21 cellular contexts compared by ENCODE assay signal in genomic region chr2:46303822-46304221, GRCh38. TPM values are rescaled to one million over a fixed set of nuclear protein-coding genes. Genes with fewer than 3 reads are reported as not detected.
DNase-seq lines count a peak whose midpoint lies in the region; ATAC-seq and TF ChIP-seq lines count a peak whose summit lies in the region.
"Had no signal": no experiment of that assay in that cellular context is flagged by ENCODE, and none has a peak within 500 bp of the region (broad histone marks: within the 10 kb centered on the region; RNA-seq: fewer than 3 reads in every experiment).

No MANE protein-coding gene starts in this region.

- H3K27ac ChIP-seq in left ventricle myocardium inferior (replicated peaks) (peak overlapping the region; percentile 99), vagina (peak overlapping the region; percentile 3)
- H3K27ac ChIP-seq: skin epidermis had no signal

- TF ChIP-seq CTCF in left ventricle myocardium inferior (IDR thresholded peaks at IDR 0.05; ENCODE audit: borderline replicate concordance) (no peak), mucosa of descending colon (IDR thresholded peaks at IDR 0.05) (no peak), vagina (IDR thresholded peaks at IDR 0.05) (no peak), omental fat pad (IDR thresholded peaks at IDR 0.05) (no peak)

- H3K4me1 ChIP-seq in left ventricle myocardium inferior: peaks cover 98% of the 10 kb centered on the region
- H3K4me1 ChIP-seq in mucosa of descending colon (ENCODE audit: low read depth): peaks cover 63% of the 10 kb centered on the region
- H3K4me1 ChIP-seq in vagina: peaks cover 70% of the 10 kb centered on the region

- intact Hi-C loops in left ventricle myocardium inferior (cut with micrococcal nuclease): loop anchor here (5.0 kb wide), 1 partner anchor 48 kb away; no protein-coding TSS in a partner anchor
- intact Hi-C loops in cardiac septum (cut with DNase I): no loop called here
- intact Hi-C loops in mucosa of descending colon (cut with DNase I, micrococcal nuclease): loop anchor here in 1 of 2 donors (10.0 kb wide), 1 partner anchor 51 kb away; no protein-coding TSS in a partner anchor
- intact Hi-C loops in vagina (cut with DNase I): no loop called here

- H3K4me3 ChIP-seq in left ventricle myocardium inferior (peak overlapping the region; percentile 94), mucosa of descending colon (no peak overlapping the region), vagina (no peak overlapping the region)
- H3K4me3 ChIP-seq: skin epidermis, uterus had no signal

- DNase-seq in left ventricle myocardium inferior: no peak
- no peak for DNase-seq in cardiac septum (ENCODE audit: low spot score)
- peak; percentile 35 for DNase-seq in dermis blood vessel endothelial cell
- no peak for DNase-seq in mucosa of descending colon
- DNase-seq in vagina (ENCODE audit: extremely low spot score in 2 of 2): no peak
- no peak for DNase-seq in activated T-cell treated with anti-CD3 and anti-CD28 coated beads, Interleukin-2, amount 50 U/mL, for 48 hours
- DNase-seq in effector CD8-positive, alpha-beta T cell (lab: John Stamatoyannopoulos, UW): no peak
- no peak for DNase-seq in omental fat pad (ENCODE audit: low spot score)
- DNase-seq: ACHN; activated CD4-positive, CD25-positive, alpha-beta regulatory T cell treated with anti-CD3 and anti-CD28 coated beads, Interleukin-2, amount 50 U/mL, for 72 hours; activated T-cell treated with anti-CD3 and anti-CD28 coated beads, Interleukin-2, amount 50 U/mL, for 72 hours; DMS153; glutamatergic neuron; NCI-H146; NCI-H774; OCI-M1; posterior cingulate gyrus; stimulated activated CD4-positive, alpha-beta T cell treated with anti-CD3 and anti-CD28 coated beads, Interleukin-2, amount 100 ng/mL, for 48 hours; uterus had no signal

- no peak for TF ChIP-seq POLR2A in vagina (IDR thresholded peaks at IDR 0.05)

- peaks cover 3% of the 10 kb centered on the region for H3K36me3 ChIP-seq in left ventricle myocardium inferior
- H3K36me3 ChIP-seq in mucosa of descending colon (ENCODE audit: low read depth): no peaks in the 10 kb centered on the region
- no peaks in the 10 kb centered on the region for H3K36me3 ChIP-seq in vagina
- H3K36me3 ChIP-seq: uterus had no signal

- H3K9me3 ChIP-seq in left ventricle myocardium inferior (replicated peaks) (no peaks in the 10 kb centered on the region), mucosa of descending colon (no peaks in the 10 kb centered on the region), vagina (no peaks in the 10 kb centered on the region)
- H3K9me3 ChIP-seq: uterus had no signal

- ATAC-seq in mucosa of descending colon: peak; percentile 14
- no peak for ATAC-seq in omental fat pad (ENCODE audit: low FRiP score)
- ATAC-seq: activated T-cell treated with anti-CD3 and anti-CD28 coated beads, Interleukin-2, amount 50 U/mL, for 72 hours; HCT116 had no signal

- H3K27me3 ChIP-seq in left ventricle myocardium inferior (ENCODE audit: low read depth) (no peaks in the 10 kb centered on the region), vagina (no peaks in the 10 kb centered on the region)
- H3K27me3 ChIP-seq: uterus had no signal

RNA-seq across cellular contexts. Expression of gene EPAS1, which starts 6.6 kb away (rescaled TPM):
- total RNA-seq in left ventricle myocardium inferior (205 TPM), cardiac septum (139 TPM), dermis blood vessel endothelial cell (283 and 362 TPM in 2 replicates), mucosa of descending colon (100 to 1,000 TPM; 126 to 251 (median 150) TPM), vagina (222 TPM), omental fat pad (100 to 1,000 TPM; 292 to 980 (median 435) TPM)
